Comparison of ENCODE assay signal across 15 cellular contexts in genomic region chr13:99120751-99121150, GRCh38.
"Had no signal": no experiment of that assay in that cellular context is flagged by ENCODE, and none has a peak within 500 bp of the region (broad histone marks: within the 10 kb centered on the region; RNA-seq: fewer than 3 reads in every experiment).

No MANE protein-coding gene starts in this region.

- ATAC-seq: mucosa of descending colon; naive thymus-derived CD8-positive, alpha-beta T cell; upper lobe of right lung had no signal

- H3K4me1 Mint-ChIP-seq: endodermal cell had no signal

- DNase-seq: effector CD4-positive, alpha-beta T cell; endodermal cell; erythroblast; foreskin melanocyte; kidney glomerular epithelial cell; mammary epithelial cell; mucosa of descending colon; naive thymus-derived CD8-positive, alpha-beta T cell; posterior cingulate gyrus; sigmoid colon; stimulated activated CD4-positive, alpha-beta T cell treated with anti-CD3 and anti-CD28 coated beads, Interleukin-2, amount 100 ng/mL, for 24 hours; stimulated activated CD4-positive, alpha-beta T cell treated with anti-CD3 and anti-CD28 coated beads, Interleukin-4, amount 100 ng/mL, for 4 hours; stimulated activated naive CD4-positive, alpha-beta T cell treated with Interleukin-2 at 50 U/mL for 16 hours; tibial artery; upper lobe of right lung had no signal

- H3K27ac Mint-ChIP-seq: endodermal cell; naive thymus-derived CD8-positive, alpha-beta T cell had no signal

- H3K9me3 Mint-ChIP-seq: naive thymus-derived CD8-positive, alpha-beta T cell had no signal

- H3K4me3 Mint-ChIP-seq: endodermal cell; naive thymus-derived CD8-positive, alpha-beta T cell had no signal

- H3K36me3 Mint-ChIP-seq: naive thymus-derived CD8-positive, alpha-beta T cell had no signal
